In the genomic region with DNA sequence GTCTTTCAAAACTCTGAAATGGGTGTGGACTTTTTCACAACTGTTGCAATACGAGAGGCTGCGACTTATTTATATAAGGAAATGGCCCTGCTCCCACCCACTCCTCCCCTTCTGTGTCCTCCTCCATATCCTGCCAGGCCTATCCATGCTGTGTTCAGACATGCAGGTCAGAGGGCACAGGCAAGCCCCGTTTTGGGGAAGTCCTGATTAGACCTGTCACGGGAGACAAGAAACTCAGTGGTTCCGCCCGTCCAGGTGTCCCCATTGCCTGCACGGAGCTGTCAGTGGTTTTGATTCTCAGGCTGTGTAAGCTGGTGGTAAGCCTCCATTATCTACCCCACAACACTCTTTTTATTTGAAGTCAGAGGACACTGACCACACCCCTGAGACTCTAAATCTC, we compare ENCODE assay signal across 1 cellular context.
TF ChIP-seq lines count a peak whose summit lies in the region.

No MANE protein-coding gene starts in this region.

TF ChIP-seq in K562, 482 proteins besides CTCF, POLR2A, EP300 and RAD21 (continued from another document and continues in another):
- TF ChIP-seq, protein P1, sequence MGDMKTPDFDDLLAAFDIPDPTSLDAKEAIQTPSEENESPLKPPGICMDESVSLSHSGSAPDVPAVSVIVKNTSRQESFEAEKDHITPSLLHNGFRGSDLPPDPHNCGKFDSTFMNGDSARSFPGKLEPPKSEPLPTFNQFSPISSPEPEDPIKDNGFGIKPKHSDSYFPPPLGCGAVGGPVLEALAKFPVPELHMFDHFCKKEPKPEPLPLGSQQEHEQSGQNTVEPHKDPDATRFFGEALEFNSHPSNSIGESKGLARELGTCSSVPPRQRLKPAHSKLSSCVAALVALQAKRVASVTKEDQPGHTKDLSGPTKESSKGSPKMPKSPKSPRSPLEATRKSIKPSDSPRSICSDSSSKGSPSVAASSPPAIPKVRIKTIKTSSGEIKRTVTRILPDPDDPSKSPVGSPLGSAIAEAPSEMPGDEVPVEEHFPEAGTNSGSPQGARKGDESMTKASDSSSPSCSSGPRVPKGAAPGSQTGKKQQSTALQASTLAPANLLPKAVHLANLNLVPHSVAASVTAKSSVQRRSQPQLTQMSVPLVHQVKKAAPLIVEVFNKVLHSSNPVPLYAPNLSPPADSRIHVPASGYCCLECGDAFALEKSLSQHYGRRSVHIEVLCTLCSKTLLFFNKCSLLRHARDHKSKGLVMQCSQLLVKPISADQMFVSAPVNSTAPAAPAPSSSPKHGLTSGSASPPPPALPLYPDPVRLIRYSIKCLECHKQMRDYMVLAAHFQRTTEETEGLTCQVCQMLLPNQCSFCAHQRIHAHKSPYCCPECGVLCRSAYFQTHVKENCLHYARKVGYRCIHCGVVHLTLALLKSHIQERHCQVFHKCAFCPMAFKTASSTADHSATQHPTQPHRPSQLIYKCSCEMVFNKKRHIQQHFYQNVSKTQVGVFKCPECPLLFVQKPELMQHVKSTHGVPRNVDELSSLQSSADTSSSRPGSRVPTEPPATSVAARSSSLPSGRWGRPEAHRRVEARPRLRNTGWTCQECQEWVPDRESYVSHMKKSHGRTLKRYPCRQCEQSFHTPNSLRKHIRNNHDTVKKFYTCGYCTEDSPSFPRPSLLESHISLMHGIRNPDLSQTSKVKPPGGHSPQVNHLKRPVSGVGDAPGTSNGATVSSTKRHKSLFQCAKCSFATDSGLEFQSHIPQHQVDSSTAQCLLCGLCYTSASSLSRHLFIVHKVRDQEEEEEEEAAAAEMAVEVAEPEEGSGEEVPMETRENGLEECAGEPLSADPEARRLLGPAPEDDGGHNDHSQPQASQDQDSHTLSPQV (IDR thresholded peaks at IDR 0.05): no peak
- no peak for TF ChIP-seq POLR2G (IDR thresholded peaks at IDR 0.05; ENCODE audit: low read depth, low read length)
- peak; percentile 50; the same call in 1 of the 2 replicates for TF ChIP-seq NCOR1 (IDR thresholded peaks at IDR 0.05)
- TF ChIP-seq, protein P2, sequence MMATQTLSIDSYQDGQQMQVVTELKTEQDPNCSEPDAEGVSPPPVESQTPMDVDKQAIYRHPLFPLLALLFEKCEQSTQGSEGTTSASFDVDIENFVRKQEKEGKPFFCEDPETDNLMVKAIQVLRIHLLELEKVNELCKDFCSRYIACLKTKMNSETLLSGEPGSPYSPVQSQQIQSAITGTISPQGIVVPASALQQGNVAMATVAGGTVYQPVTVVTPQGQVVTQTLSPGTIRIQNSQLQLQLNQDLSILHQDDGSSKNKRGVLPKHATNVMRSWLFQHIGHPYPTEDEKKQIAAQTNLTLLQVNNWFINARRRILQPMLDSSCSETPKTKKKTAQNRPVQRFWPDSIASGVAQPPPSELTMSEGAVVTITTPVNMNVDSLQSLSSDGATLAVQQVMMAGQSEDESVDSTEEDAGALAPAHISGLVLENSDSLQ (IDR thresholded peaks at IDR 0.05): peak; percentile 48; the same call in 1 of the 2 replicates
- TF ChIP-seq, protein P3, sequence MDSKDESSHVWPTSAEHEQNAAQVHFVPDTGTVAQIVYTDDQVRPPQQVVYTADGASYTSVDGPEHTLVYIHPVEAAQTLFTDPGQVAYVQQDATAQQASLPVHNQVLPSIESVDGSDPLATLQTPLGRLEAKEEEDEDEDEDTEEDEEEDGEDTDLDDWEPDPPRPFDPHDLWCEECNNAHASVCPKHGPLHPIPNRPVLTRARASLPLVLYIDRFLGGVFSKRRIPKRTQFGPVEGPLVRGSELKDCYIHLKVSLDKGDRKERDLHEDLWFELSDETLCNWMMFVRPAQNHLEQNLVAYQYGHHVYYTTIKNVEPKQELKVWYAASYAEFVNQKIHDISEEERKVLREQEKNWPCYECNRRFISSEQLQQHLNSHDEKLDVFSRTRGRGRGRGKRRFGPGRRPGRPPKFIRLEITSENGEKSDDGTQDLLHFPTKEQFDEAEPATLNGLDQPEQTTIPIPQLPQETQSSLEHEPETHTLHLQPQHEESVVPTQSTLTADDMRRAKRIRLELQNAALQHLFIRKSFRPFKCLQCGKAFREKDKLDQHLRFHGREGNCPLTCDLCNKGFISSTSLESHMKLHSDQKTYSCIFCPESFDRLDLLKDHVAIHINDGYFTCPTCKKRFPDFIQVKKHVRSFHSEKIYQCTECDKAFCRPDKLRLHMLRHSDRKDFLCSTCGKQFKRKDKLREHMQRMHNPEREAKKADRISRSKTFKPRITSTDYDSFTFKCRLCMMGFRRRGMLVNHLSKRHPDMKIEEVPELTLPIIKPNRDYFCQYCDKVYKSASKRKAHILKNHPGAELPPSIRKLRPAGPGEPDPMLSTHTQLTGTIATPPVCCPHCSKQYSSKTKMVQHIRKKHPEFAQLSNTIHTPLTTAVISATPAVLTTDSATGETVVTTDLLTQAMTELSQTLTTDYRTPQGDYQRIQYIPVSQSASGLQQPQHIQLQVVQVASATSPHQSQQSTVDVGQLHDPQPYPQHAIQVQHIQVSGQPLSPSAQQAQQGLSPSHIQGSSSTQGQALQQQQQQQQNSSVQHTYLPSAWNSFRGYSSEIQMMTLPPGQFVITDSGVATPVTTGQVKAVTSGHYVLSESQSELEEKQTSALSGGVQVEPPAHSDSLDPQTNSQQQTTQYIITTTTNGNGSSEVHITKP (IDR thresholded peaks at IDR 0.05; ENCODE audit: partially characterized antibody): peak; percentile 10
- no peak for TF ChIP-seq NFRKB (IDR thresholded peaks at IDR 0.05; ENCODE audit: low read depth)
- TF ChIP-seq ZNF124 (CRISPR knock-in tag; IDR thresholded peaks at IDR 0.05): no peak
- peak; percentile 25; the same call in 1 of the 2 replicates for TF ChIP-seq CTBP1 (IDR thresholded peaks at IDR 0.05; ENCODE audit: borderline replicate concordance)
- peak; percentile 47; the same call in 1 of the 2 replicates for TF ChIP-seq TCF3 (CRISPR knock-in tag; IDR thresholded peaks at IDR 0.05)
- TF ChIP-seq HNRNPH1 (optimal IDR thresholded peaks at IDR 0.05; ENCODE audit: low read depth, low read length): no peak
- TF ChIP-seq, protein P4, sequence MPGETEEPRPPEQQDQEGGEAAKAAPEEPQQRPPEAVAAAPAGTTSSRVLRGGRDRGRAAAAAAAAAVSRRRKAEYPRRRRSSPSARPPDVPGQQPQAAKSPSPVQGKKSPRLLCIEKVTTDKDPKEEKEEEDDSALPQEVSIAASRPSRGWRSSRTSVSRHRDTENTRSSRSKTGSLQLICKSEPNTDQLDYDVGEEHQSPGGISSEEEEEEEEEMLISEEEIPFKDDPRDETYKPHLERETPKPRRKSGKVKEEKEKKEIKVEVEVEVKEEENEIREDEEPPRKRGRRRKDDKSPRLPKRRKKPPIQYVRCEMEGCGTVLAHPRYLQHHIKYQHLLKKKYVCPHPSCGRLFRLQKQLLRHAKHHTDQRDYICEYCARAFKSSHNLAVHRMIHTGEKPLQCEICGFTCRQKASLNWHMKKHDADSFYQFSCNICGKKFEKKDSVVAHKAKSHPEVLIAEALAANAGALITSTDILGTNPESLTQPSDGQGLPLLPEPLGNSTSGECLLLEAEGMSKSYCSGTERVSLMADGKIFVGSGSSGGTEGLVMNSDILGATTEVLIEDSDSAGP (CRISPR knock-in tag; IDR thresholded peaks at IDR 0.05): no peak
- peak; percentile 38 for TF ChIP-seq MEIS2 (IDR thresholded peaks at IDR 0.05; ENCODE audit: partially characterized antibody)
- TF ChIP-seq POLR2AphosphoS5 (IDR thresholded peaks at IDR 0.05; ENCODE audit: control insufficient read depth, insufficient read depth, low read depth, low read length): 0 out of 2 replicates have a peak, but pooled peaks have one; percentile 22
- TF ChIP-seq, protein P5, sequence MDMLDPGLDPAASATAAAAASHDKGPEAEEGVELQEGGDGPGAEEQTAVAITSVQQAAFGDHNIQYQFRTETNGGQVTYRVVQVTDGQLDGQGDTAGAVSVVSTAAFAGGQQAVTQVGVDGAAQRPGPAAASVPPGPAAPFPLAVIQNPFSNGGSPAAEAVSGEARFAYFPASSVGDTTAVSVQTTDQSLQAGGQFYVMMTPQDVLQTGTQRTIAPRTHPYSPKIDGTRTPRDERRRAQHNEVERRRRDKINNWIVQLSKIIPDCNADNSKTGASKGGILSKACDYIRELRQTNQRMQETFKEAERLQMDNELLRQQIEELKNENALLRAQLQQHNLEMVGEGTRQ (CRISPR knock-in tag; IDR thresholded peaks at IDR 0.05): no peak
- TF ChIP-seq TEAD4 (IDR thresholded peaks at IDR 0.05; ENCODE audit: low read length): peak; percentile 66
- TF ChIP-seq TEAD4 (CRISPR knock-in tag; IDR thresholded peaks at IDR 0.05; ENCODE audit: borderline replicate concordance): no peak
- TF ChIP-seq, protein P6, sequence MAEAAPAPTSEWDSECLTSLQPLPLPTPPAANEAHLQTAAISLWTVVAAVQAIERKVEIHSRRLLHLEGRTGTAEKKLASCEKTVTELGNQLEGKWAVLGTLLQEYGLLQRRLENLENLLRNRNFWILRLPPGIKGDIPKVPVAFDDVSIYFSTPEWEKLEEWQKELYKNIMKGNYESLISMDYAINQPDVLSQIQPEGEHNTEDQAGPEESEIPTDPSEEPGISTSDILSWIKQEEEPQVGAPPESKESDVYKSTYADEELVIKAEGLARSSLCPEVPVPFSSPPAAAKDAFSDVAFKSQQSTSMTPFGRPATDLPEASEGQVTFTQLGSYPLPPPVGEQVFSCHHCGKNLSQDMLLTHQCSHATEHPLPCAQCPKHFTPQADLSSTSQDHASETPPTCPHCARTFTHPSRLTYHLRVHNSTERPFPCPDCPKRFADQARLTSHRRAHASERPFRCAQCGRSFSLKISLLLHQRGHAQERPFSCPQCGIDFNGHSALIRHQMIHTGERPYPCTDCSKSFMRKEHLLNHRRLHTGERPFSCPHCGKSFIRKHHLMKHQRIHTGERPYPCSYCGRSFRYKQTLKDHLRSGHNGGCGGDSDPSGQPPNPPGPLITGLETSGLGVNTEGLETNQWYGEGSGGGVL (CRISPR knock-in tag; IDR thresholded peaks at IDR 0.05): no peak
- no peak for TF ChIP-seq TFAM (CRISPR knock-in tag; conservative IDR thresholded peaks at IDR 0.05)
- TF ChIP-seq, protein P7, sequence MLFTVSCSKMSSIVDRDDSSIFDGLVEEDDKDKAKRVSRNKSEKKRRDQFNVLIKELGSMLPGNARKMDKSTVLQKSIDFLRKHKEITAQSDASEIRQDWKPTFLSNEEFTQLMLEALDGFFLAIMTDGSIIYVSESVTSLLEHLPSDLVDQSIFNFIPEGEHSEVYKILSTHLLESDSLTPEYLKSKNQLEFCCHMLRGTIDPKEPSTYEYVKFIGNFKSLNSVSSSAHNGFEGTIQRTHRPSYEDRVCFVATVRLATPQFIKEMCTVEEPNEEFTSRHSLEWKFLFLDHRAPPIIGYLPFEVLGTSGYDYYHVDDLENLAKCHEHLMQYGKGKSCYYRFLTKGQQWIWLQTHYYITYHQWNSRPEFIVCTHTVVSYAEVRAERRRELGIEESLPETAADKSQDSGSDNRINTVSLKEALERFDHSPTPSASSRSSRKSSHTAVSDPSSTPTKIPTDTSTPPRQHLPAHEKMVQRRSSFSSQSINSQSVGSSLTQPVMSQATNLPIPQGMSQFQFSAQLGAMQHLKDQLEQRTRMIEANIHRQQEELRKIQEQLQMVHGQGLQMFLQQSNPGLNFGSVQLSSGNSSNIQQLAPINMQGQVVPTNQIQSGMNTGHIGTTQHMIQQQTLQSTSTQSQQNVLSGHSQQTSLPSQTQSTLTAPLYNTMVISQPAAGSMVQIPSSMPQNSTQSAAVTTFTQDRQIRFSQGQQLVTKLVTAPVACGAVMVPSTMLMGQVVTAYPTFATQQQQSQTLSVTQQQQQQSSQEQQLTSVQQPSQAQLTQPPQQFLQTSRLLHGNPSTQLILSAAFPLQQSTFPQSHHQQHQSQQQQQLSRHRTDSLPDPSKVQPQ (CRISPR knock-in tag; IDR thresholded peaks at IDR 0.05; ENCODE audit: borderline replicate concordance): no peak
- no peak for TF ChIP-seq CBX3 (IDR thresholded peaks at IDR 0.05; ENCODE audit: borderline replicate concordance in 1 of 2, low read length in 2 of 2)
- TF ChIP-seq, protein P8, sequence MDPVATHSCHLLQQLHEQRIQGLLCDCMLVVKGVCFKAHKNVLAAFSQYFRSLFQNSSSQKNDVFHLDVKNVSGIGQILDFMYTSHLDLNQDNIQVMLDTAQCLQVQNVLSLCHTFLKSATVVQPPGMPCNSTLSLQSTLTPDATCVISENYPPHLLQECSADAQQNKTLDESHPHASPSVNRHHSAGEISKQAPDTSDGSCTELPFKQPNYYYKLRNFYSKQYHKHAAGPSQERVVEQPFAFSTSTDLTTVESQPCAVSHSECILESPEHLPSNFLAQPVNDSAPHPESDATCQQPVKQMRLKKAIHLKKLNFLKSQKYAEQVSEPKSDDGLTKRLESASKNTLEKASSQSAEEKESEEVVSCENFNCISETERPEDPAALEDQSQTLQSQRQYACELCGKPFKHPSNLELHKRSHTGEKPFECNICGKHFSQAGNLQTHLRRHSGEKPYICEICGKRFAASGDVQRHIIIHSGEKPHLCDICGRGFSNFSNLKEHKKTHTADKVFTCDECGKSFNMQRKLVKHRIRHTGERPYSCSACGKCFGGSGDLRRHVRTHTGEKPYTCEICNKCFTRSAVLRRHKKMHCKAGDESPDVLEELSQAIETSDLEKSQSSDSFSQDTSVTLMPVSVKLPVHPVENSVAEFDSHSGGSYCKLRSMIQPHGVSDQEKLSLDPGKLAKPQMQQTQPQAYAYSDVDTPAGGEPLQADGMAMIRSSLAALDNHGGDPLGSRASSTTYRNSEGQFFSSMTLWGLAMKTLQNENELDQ (CRISPR knock-in tag; IDR thresholded peaks at IDR 0.05; ENCODE audit: borderline replicate concordance): no peak
- peak; percentile 34; the same call in 1 of the 2 replicates for TF ChIP-seq TAL1 (IDR thresholded peaks at IDR 0.05)
- TF ChIP-seq, protein P9, sequence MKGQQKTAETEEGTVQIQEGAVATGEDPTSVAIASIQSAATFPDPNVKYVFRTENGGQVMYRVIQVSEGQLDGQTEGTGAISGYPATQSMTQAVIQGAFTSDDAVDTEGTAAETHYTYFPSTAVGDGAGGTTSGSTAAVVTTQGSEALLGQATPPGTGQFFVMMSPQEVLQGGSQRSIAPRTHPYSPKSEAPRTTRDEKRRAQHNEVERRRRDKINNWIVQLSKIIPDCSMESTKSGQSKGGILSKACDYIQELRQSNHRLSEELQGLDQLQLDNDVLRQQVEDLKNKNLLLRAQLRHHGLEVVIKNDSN (CRISPR knock-in tag; IDR thresholded peaks at IDR 0.05): no peak
- peak; percentile 65 for TF ChIP-seq BHLHE40 (IDR thresholded peaks at IDR 0.05; ENCODE audit: low read length)
- no peak for TF ChIP-seq HDGF (IDR thresholded peaks at IDR 0.05)
- no peak for TF ChIP-seq NR2C2 (CRISPR knock-in tag; IDR thresholded peaks at IDR 0.05)
- peak; percentile 67 for TF ChIP-seq NR2C2 (tag; IDR thresholded peaks at IDR 0.05)
- TF ChIP-seq HDAC1 (IDR thresholded peaks at IDR 0.05): no peak
- peak in 1 of 2 experiments; percentile 64; a peak in 1 of 4 replicates for TF ChIP-seq RCOR1 (IDR thresholded peaks at IDR 0.05; ENCODE audit: borderline replicate concordance in 1 of 2, low read depth in 2 of 2, low read length in 2 of 2)
- no peak for TF ChIP-seq MCM3 (IDR thresholded peaks at IDR 0.05)
- peak; percentile 55; the same call in 1 of the 2 replicates for TF ChIP-seq KLF16 (IDR thresholded peaks at IDR 0.05)
- TF ChIP-seq NR2C1 (IDR thresholded peaks at IDR 0.05): peak; percentile 65; the same call in 1 of the 2 replicates
- TF ChIP-seq NR2C1 (tag; IDR thresholded peaks at IDR 0.05): peak; percentile 76
- 0 out of 2 replicates have a peak, but pooled peaks have one; percentile 17 for TF ChIP-seq ATF7 (IDR thresholded peaks at IDR 0.05)
